In the genomic region with DNA sequence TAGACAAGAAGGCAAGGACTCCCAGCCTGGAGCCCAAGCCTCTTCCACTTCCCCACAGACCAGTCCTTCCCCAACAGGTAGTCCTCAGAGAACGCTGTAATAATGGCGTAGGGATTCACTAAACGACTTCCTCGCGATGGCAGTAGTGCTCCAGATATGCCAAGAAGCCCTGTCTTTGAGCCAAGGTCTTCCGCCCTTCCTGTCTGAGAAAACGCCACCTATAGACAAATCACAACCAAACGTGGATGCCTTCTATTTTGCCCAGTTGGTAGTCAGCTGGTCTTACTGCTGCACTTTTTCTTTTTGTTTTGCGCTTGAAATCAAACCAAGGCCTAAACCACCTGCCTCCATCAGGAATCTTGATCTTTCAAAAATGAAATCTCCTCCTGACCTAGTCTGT, we compare ENCODE assay signal across 9 cellular contexts.
DNase-seq lines count a peak whose midpoint lies in the region; ATAC-seq, FAIRE-seq and TF ChIP-seq lines count a peak whose summit lies in the region.
"Had no signal": no experiment of that assay in that cellular context is flagged by ENCODE, and none has a peak within 500 bp of the region (broad histone marks: within the 10 kb centered on the region; RNA-seq: fewer than 3 reads in every experiment).

No MANE protein-coding gene starts in this region.

- in situ Hi-C loops in GM13976 (cut with MboI; ENCODE audit: low sequenced_read_pairs, unreplicated experiment), result no loop called here

- intact Hi-C loops in mucosa of descending colon (cut with DNase I, micrococcal nuclease), result no loop called here

- H3K4me3 ChIP-seq in mucosa of descending colon, result no peak overlapping the region
- H3K4me3 ChIP-seq in small intestine (ENCODE audit: low read depth in 1 of 2, low read length in 2 of 2), result peak overlapping the region in 1 of 2 donors; percentile 62
- H3K4me3 ChIP-seq: suprapubic skin had no signal

- no peaks in the 10 kb centered on the region for H3K9me3 ChIP-seq in mucosa of descending colon
- no peaks in the 10 kb centered on the region for H3K9me3 ChIP-seq in small intestine (ENCODE audit: control insufficient read depth, low read depth)
- H3K9me3 ChIP-seq: suprapubic skin had no signal

- TF ChIP-seq CTCF in GM13976 (IDR thresholded peaks at IDR 0.05; ENCODE audit: borderline replicate concordance, control extremely low read depth, extremely low read depth, insufficient read depth, missing control alignments) (peak; percentile 29), mucosa of descending colon (IDR thresholded peaks at IDR 0.05) (no peak), GM20000 (IDR thresholded peaks at IDR 0.05; ENCODE audit: extremely low read depth, missing control alignments) (no peak)

- FAIRE-seq in small intestine (lab: Jason Lieb, UNC), result no peak

- H3K36me3 ChIP-seq in mucosa of descending colon (ENCODE audit: low read depth), result no peaks in the 10 kb centered on the region
- H3K36me3 ChIP-seq in small intestine (ENCODE audit: control insufficient read depth in 2 of 2, insufficient read depth in 2 of 2, low read length in 2 of 2), result no peaks in the 10 kb centered on the region
- H3K36me3 ChIP-seq: suprapubic skin had no signal

- WGBS in small intestine, 3 donors, result 39 to 95% (median 83%) methylated on average over 9 of the region's 9 CpGs

- peak overlapping the region in 1 of 2 donors; percentile 64 for H3K27ac ChIP-seq in small intestine (ENCODE audit: low read depth in 1 of 2, low read length in 1 of 2)
- H3K27ac ChIP-seq: suprapubic skin had no signal

- ATAC-seq in HG03354 (IDR thresholded peaks at IDR 0.05; ENCODE audit: poor library complexity, severe bottlenecking, unreplicated experiment), result peak; percentile 58
- peak; percentile 94 for ATAC-seq in mucosa of descending colon

- no peaks in the 10 kb centered on the region for H3K27me3 ChIP-seq in small intestine (ENCODE audit: control insufficient read depth in 2 of 2, insufficient read depth in 2 of 2, low read length in 2 of 2)
- H3K27me3 ChIP-seq: suprapubic skin had no signal

- H3K4me1 ChIP-seq in mucosa of descending colon (ENCODE audit: low read depth) (no peaks in the 10 kb centered on the region), small intestine (ENCODE audit: control insufficient read depth in 2 of 2, insufficient read depth in 1 of 2, low read depth in 1 of 2, low read length in 1 of 2) (no peaks in the 10 kb centered on the region)
- H3K4me1 ChIP-seq: suprapubic skin had no signal

- DNase-seq in GM13976 (ENCODE audit: low spot score) (peak; percentile 21), UCSD-AML1 (lab: John Stamatoyannopoulos, UW; ENCODE audit: unreplicated experiment) (peak; percentile 72), mucosa of descending colon (no peak), GM20000 (ENCODE audit: low spot score) (no peak), small intestine (no peak), NCI-H2171 (lab: John Stamatoyannopoulos, UW) (no peak)
- no peak for DNase-seq in stimulated activated CD4-positive, alpha-beta T cell treated with anti-CD3 and anti-CD28 coated beads, Interleukin-1b, Interleukin-23, amount 100 ng/mL, for 48 hours

Comparison
In these comparisons a context has a peak if more than half of its experiments do, and no peak if none do; other contexts are left out.
1. DNase-seq: peak in GM13976 (single experiment) and UCSD-AML1 (single experiment); none in mucosa of descending colon (0 of 3), GM20000 (single experiment), small intestine (single experiment), NCI-H2171 (single experiment) and stimulated activated CD4-positive, alpha-beta T cell treated with anti-CD3 and anti-CD28 coated beads, Interleukin-1b, Interleukin-23, amount 100 ng/mL, for 48 hours (single experiment).